12 cellular contexts compared by ENCODE assay signal in the genomic region with DNA sequence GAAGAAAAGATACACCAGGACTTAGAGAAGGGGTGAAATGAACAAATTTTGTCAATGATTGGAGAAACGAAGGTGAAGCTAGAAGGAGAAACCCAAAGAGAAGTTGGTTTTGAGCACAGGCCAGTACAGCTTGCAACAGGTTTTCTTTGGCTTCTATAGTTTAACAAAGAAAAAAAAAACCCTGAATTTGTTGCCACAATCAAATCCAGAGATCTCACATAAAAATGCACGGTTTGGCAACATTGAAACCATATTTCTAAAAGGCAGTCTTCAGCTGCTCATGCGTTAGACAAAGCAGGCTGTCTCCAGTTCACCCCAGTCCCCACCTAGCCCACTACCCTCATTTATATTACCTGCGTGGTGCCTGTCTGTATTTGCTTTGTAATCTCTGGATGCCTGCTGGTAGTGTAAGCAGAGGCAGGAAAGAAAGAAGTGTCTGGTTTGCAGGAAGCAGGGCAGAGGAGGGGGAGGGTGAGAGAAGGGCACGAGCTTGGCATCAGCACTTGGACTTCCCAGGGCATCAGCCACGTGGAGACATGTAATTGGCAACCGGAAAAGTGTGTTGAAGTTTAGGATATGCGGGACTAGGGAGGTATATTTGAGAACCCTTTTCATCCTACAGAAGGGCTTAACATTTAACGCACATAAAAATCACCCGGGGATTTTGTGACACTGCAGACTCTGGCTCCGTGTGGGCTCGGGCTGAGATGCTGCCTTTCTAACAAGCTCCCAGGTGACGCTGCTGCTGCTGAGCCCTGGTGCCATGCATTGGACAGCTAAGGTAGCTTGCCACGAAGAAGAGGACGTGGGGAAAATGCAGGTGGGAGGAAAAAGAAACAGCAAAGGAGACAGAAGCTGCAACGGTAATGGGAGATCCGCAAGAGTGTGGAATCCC. TPM values are rescaled to one million over a fixed set of nuclear protein-coding genes. Genes with fewer than 3 reads are reported as not detected.
A peak's percentile ranks its signal among the peaks of the same experiment; 100 is the strongest.
DNase-seq lines count a peak whose midpoint lies in the region; ATAC-seq and TF ChIP-seq lines count a peak whose summit lies in the region.
"Had no signal": no experiment of that assay in that cellular context is flagged by ENCODE, and none has a peak within 500 bp of the region (broad histone marks: within the 10 kb centered on the region; RNA-seq: fewer than 3 reads in every experiment).

No MANE protein-coding gene starts in this region.

- CTCF ChIA-PET in mammary epithelial cell (lab: Charles Lee; ENCODE audit: low non-redundant PET): interaction anchor here (0.6 kb wide), 1 partner anchor 98 kb away, joined by 6 read pairs; no protein-coding TSS in a partner anchor
- CTCF ChIA-PET in MCF 10A (lab: Yijun Ruan, JAX): interaction anchor here (0.6 to 13.6 kb wide), 12 partner anchors 9 to 458 kb away, joined by 3 to 339 read pairs (median 3); a partner anchor contains a TSS
- CTCF ChIA-PET in T-cell (lab: Charles Lee): interaction anchor here (0.6 to 1.4 kb wide), 3 partner anchors 14 to 91 kb away, joined by 3 to 5 read pairs (median 3); a partner anchor contains a TSS

- H3K4me1 Mint-ChIP-seq in MCF 10A (ENCODE audit: insufficient read depth, unreplicated experiment): peaks cover 10% of the 10 kb centered on the region
- H3K4me1 Mint-ChIP-seq in T-cell: peaks cover 20 to 23% (median 22%) of the 10 kb centered on the region in 3 donors
- H3K4me1 Mint-ChIP-seq: neural crest cell had no signal

- no peaks in the 10 kb centered on the region for H3K36me3 ChIP-seq in mammary epithelial cell (ENCODE audit: insufficient read depth, low read length)
- H3K36me3 ChIP-seq in stomach: peaks cover 0 to 7% (median 5%) of the 10 kb centered on the region in 4 donors

- no peak for TF ChIP-seq CTCF in mammary epithelial cell (conservative IDR thresholded peaks at IDR 0.05 in 1 of 2, IDR thresholded peaks at IDR 0.05 in 1 of 2; ENCODE audit: extremely low read depth in 1 of 2, insufficient read depth in 1 of 2, low read depth in 1 of 2, low read length in 2 of 2)
- no peak for TF ChIP-seq CTCF in MCF 10A (IDR thresholded peaks at IDR 0.05; ENCODE audit: unreplicated experiment)
- no peak for TF ChIP-seq CTCF in stomach (IDR thresholded peaks at IDR 0.05)

- H3K9me3 ChIP-seq in mammary epithelial cell (replicated peaks; ENCODE audit: insufficient read depth, low read length): no peaks in the 10 kb centered on the region
- H3K9me3 ChIP-seq in stomach: no peaks in the 10 kb centered on the region
- H3K9me3 ChIP-seq: Peyer's patch had no signal

- no peak for TF ChIP-seq EP300 in stomach (IDR thresholded peaks at IDR 0.05)

- dilution Hi-C loops in mammary epithelial cell (cut with HindIII; ENCODE audit: low sequenced_read_pairs): no loop called here

- H3K4me3 Mint-ChIP-seq in MCF 10A (ENCODE audit: unreplicated experiment): no peak overlapping the region
- H3K4me3 Mint-ChIP-seq in T-cell: peak overlapping the region in 1 of 3 donors; percentile 4
- H3K4me3 Mint-ChIP-seq: neural crest cell had no signal

- H3K27me3 ChIP-seq in mammary epithelial cell (ENCODE audit: insufficient read depth, low read length) (no peaks in the 10 kb centered on the region), stomach (no peaks in the 10 kb centered on the region)
- H3K27me3 ChIP-seq: Peyer's patch had no signal

- H3K9ac ChIP-seq in mammary epithelial cell (ENCODE audit: insufficient read depth, low read length): no peak overlapping the region

- intact Hi-C loops in mammary epithelial cell (cut with micrococcal nuclease): loop anchor here (2.0 kb wide), 1 partner anchor 35 kb away; no protein-coding TSS in a partner anchor
- intact Hi-C loops in MCF 10A (cut with micrococcal nuclease): loop anchor here (10.0 kb wide), 2 partner anchors 163 to 1953 kb away; no protein-coding TSS in a partner anchor
- intact Hi-C loops in stomach (cut with DNase I; ENCODE audit: low total_unique reads): loop anchor here (10.0 kb wide), 1 partner anchor 423 kb away; no protein-coding TSS in a partner anchor

- TF ChIP-seq POLR2A in stomach (IDR thresholded peaks at IDR 0.05): no peak

- H3K9me3 Mint-ChIP-seq in MCF 10A (ENCODE audit: unreplicated experiment): no peaks in the 10 kb centered on the region
- no peaks in the 10 kb centered on the region for H3K9me3 Mint-ChIP-seq in T-cell
- H3K9me3 Mint-ChIP-seq: neural crest cell had no signal

- in situ Hi-C loops in mammary epithelial cell (cut with MboI; ENCODE audit: low sequenced_read_pairs in 2 of 2): loop anchor here (5.0 kb wide), 1 partner anchor 425 kb away; no protein-coding TSS in a partner anchor

- BruUV-seq in mammary epithelial cell (replicated peaks; lab: Mats Ljungman, UMichigan): no TSS peak
- BruUV-seq in MCF 10A (replicated peaks; lab: Mats Ljungman, UMichigan): no TSS peak

- H3K27ac Mint-ChIP-seq in MCF 10A (ENCODE audit: low read depth, unreplicated experiment) (no peak overlapping the region), T-cell (peak overlapping the region; percentile 84 to 91)

- no peak overlapping the region for H3K27ac ChIP-seq in mammary epithelial cell (ENCODE audit: insufficient read depth, low read depth, low read length)
- no peak overlapping the region for H3K27ac ChIP-seq in stomach
- H3K27ac ChIP-seq: Peyer's patch had no signal

- no peak overlapping the region for H3K4me2 ChIP-seq in mammary epithelial cell (ENCODE audit: insufficient read depth, low read depth, low read length)

- DNase-seq in mammary epithelial cell (no peak), MCF 10A (ENCODE audit: unreplicated experiment) (no peak), T-cell (no peak), fibroblast of peridontal ligament (ENCODE audit: extremely low read depth) (peak; percentile 57), stomach (peak; percentile 37), NK-92 (lab: John Stamatoyannopoulos, UW; ENCODE audit: unreplicated experiment) (no peak), OCI-M1 (lab: John Stamatoyannopoulos, UW) (no peak)
- DNase-seq: amniotic stem cell, NCI-H1694 treated with DMSO at 0.1 percent for 48 hours, Peyer's patch had no signal

- no peaks in the 10 kb centered on the region for H4K20me1 ChIP-seq in mammary epithelial cell (ENCODE audit: insufficient read depth, low read length)

- 23% methylated on average over 17 of the region's 17 CpGs for WGBS in mammary epithelial cell (ENCODE audit: low coverage, missing lambda C conversion rate)
- WGBS in stomach, 5 donors: 37 to 55% (median 50%) methylated on average over 17 of the region's 17 CpGs

- H3K4me1 ChIP-seq in mammary epithelial cell (ENCODE audit: insufficient read depth, low read length) (peaks cover 4% of the 10 kb centered on the region), stomach (peaks cover 0 to 16% (median 5%) of the 10 kb centered on the region in 4 donors)
- H3K4me1 ChIP-seq: Peyer's patch had no signal

- peaks cover 2% of the 10 kb centered on the region for H3K79me2 ChIP-seq in mammary epithelial cell (ENCODE audit: insufficient read depth, low read length)

- POLR2A ChIA-PET in MCF 10A (lab: Yijun Ruan, JAX): interaction anchor here (0.6 to 1.6 kb wide), 7 partner anchors 11 to 139 kb away, joined by 3 to 5 read pairs (median 3); a partner anchor contains a TSS
- POLR2A ChIA-PET in T-cell (lab: Charles Lee): no interaction called here

- peak overlapping the region; percentile 20 for H2AFZ ChIP-seq in mammary epithelial cell (ENCODE audit: low read depth, low read length)

- H3K27me3 Mint-ChIP-seq in MCF 10A (ENCODE audit: insufficient read depth, unreplicated experiment) (no peaks in the 10 kb centered on the region), T-cell (no peaks in the 10 kb centered on the region)

- no peak overlapping the region for H3K4me3 ChIP-seq in mammary epithelial cell (replicated peaks in 1 of 3; ENCODE audit: insufficient read depth in 1 of 3, low read depth in 2 of 3, low read length in 3 of 3)
- H3K4me3 ChIP-seq in stomach: no peak overlapping the region
- H3K4me3 ChIP-seq: Peyer's patch had no signal

- H3K36me3 Mint-ChIP-seq in MCF 10A (ENCODE audit: insufficient read depth, unreplicated experiment): peaks cover 33% of the 10 kb centered on the region
- H3K36me3 Mint-ChIP-seq in T-cell: peaks cover 14% of the 10 kb centered on the region

- ATAC-seq in T-cell (replicated peaks in 1 of 4): no peak
- no peak for ATAC-seq in GM18858 (IDR thresholded peaks at IDR 0.05; ENCODE audit: unreplicated experiment)

RNA-seq across cellular contexts. Expression of a gene that starts 14.4 kb away (rescaled TPM):
- total RNA-seq in mammary epithelial cell: 10 to 100 TPM; 28.9 to 45.3 TPM
- 28.4 TPM for polyA plus RNA-seq in mammary epithelial cell
- 0.41 TPM for polyA minus RNA-seq in mammary epithelial cell
- total RNA-seq in MCF 10A (2022): 37.0 and 45.4 TPM in 2 replicates
- 10 to 100 TPM; 14.9 to 19.2 (median 17.6) TPM for total RNA-seq in T-cell
- 10 to 100 TPM; 49.8 to 69.4 (median 61.6) TPM for total RNA-seq in stomach
- polyA plus RNA-seq in stomach: 10 to 100 TPM; 61.8 to 70.6 (median 64.3) TPM

RNA-seq across cellular contexts. Expression of a gene that starts 48.5 kb away (rescaled TPM):
- total RNA-seq in mammary epithelial cell (1 to 10 TPM; 1.3 to 6.2 TPM), MCF 10A (2022) (0.28 and 0.34 TPM in 2 replicates), T-cell (under 1 TPM in 4 of 5 donors, not detected in 1; 0.13 to 0.79 (median 0.42) TPM), stomach (not detected)
- polyA plus RNA-seq in mammary epithelial cell (4.7 TPM), stomach (1 to 10 TPM in 1 of 3 donors, not detected in 2; 1.2 TPM)
- polyA minus RNA-seq in mammary epithelial cell: 8.2 TPM
- total RNA-seq: Peyer's patch had no signal

Comparison
In these comparisons a context has a peak if more than half of its experiments do, and no peak if none do; other contexts are left out.
1. DNase-seq: peak in fibroblast of peridontal ligament (single experiment) and stomach (single experiment); none in mammary epithelial cell (single experiment), MCF 10A (single experiment), T-cell (0 of 34), NK-92 (single experiment) and OCI-M1 (single experiment).